In genomic region chr2:107572890-107573289, GRCh38 we compare ENCODE assay signal across 8 cellular contexts.
DNase-seq lines count a peak whose midpoint lies in the region; ATAC-seq, FAIRE-seq and TF ChIP-seq lines count a peak whose summit lies in the region.
"Not testable (repeated sequence)": the region's sequence is repeated elsewhere in the genome, so short reads cannot be mapped to it uniquely, and the experiment has no call there.

No MANE protein-coding gene starts in this region.

- POLR2A ChIA-PET in IMR-90 (lab: Charles Lee; ENCODE audit: unreplicated experiment) = not testable (repeated sequence)

- DNase-seq in A172 (ENCODE audit: low spot score) = peak; percentile 48
- peak; percentile 8 for DNase-seq in Daoy (ENCODE audit: low read depth)
- not testable (repeated sequence) for DNase-seq in IMR-90; bronchial epithelial cell (ENCODE audit: low read depth); hepatocyte (ENCODE audit: low spot score)
- peak; percentile 27 for DNase-seq in WERI-Rb-1
- peak; percentile 13 for DNase-seq in neural progenitor cell (ENCODE audit: low spot score)

- H3K23ac ChIP-seq in IMR-90 (ENCODE audit: low read depth, low read length) = not testable (repeated sequence)

- no CpG with 5 or more reads among the region's 13 CpGs for WGBS in IMR-90 (ENCODE audit: extremely low coverage in 2 of 2, insufficient read length in 1 of 2), 2 experiments
- 82% methylated on average over 11 of the region's 13 CpGs for WGBS in hepatocyte (ENCODE audit: low lambda C conversion rate, missing lambda C conversion rate)

- H4K91ac ChIP-seq in IMR-90 (ENCODE audit: insufficient read depth, low read depth, low read length) = not testable (repeated sequence)

- not testable (repeated sequence) for H3K4me2 ChIP-seq in IMR-90 (ENCODE audit: low read depth, low read length); OCI-LY3 (ENCODE audit: low read length); hepatocyte; neural progenitor cell

- dilution Hi-C loops in IMR-90 (cut with HindIII; ENCODE audit: low sequenced_read_pairs, unreplicated experiment) = not testable (repeated sequence)

- H3K4me1 Mint-ChIP-seq in neural progenitor cell = peaks cover 43% of the 10 kb centered on the region

- not testable (repeated sequence) for H2BK15ac ChIP-seq in IMR-90 (ENCODE audit: low read depth, low read length)

- H3K27ac Mint-ChIP-seq in neural progenitor cell = not testable (repeated sequence)

- H3K27me3 ChIP-seq in IMR-90 (ENCODE audit: control insufficient read depth, insufficient read depth, low read length); OCI-LY3 (ENCODE audit: low read depth, low read length); bronchial epithelial cell (ENCODE audit: control insufficient read depth, insufficient read depth, low read length); hepatocyte; neural progenitor cell: not testable (repeated sequence)
- H3K27me3 ChIP-seq in WERI-Rb-1 (ENCODE audit: insufficient read depth, low read depth, severe bottlenecking) = peaks cover 56% of the 10 kb centered on the region

- peak; percentile 35 for TF ChIP-seq RAD21 in IMR-90 (IDR thresholded peaks at IDR 0.05; ENCODE audit: low read length)

- not testable (repeated sequence) for H3K79me1 ChIP-seq in IMR-90 (ENCODE audit: low read depth in 1 of 2, low read length in 2 of 2)

- not testable (repeated sequence) for H4K8ac ChIP-seq in IMR-90 (ENCODE audit: low read depth in 2 of 2, low read length in 2 of 2)

- not testable (repeated sequence) for H2BK120ac ChIP-seq in IMR-90 (ENCODE audit: low read depth, low read length)

- H3K18ac ChIP-seq in IMR-90 (ENCODE audit: low read depth, low read length) = not testable (repeated sequence)

- not testable (repeated sequence) for H2BK5ac ChIP-seq in IMR-90 (ENCODE audit: low read depth, low read length, poor library complexity, severe bottlenecking)

- H2BK20ac ChIP-seq in IMR-90 (ENCODE audit: low read depth, low read length) = not testable (repeated sequence)

- not testable (repeated sequence) for H4K20me1 ChIP-seq in IMR-90 (ENCODE audit: insufficient read depth, low read length); OCI-LY3 (ENCODE audit: insufficient read depth, low read length); hepatocyte (ENCODE audit: insufficient read depth, poor library complexity, severe bottlenecking); neural progenitor cell (ENCODE audit: low read depth)

- not testable (repeated sequence) for H2AK5ac ChIP-seq in IMR-90 (ENCODE audit: low read depth, low read length)

- not testable (repeated sequence) for H3K79me2 ChIP-seq in OCI-LY3 (ENCODE audit: low read length); hepatocyte; neural progenitor cell (ENCODE audit: low read depth)

- not testable (repeated sequence) for H3K27me3 Mint-ChIP-seq in neural progenitor cell (ENCODE audit: insufficient read depth, low read depth)

- not testable (repeated sequence) for ATAC-seq in IMR-90 (ENCODE audit: low read depth)

- intact Hi-C loops in IMR-90 (cut with micrococcal nuclease) = not testable (repeated sequence)

- H3K4me1 ChIP-seq in IMR-90 (ENCODE audit: control insufficient read depth, insufficient read depth, low read length); OCI-LY3 (ENCODE audit: low read length); hepatocyte (ENCODE audit: insufficient read depth): not testable (repeated sequence)
- H3K4me1 ChIP-seq in neural progenitor cell = peaks cover 20% of the 10 kb centered on the region

- not testable (repeated sequence) for H3K9ac ChIP-seq in IMR-90 (ENCODE audit: low read depth, low read length); OCI-LY3 (ENCODE audit: low read length); neural progenitor cell

- not testable (repeated sequence) for TF ChIP-seq POLR2A in IMR-90 (IDR thresholded peaks at IDR 0.05; ENCODE audit: low read depth, low read length)

- H3K9me3 Mint-ChIP-seq in neural progenitor cell = not testable (repeated sequence)

- in situ Hi-C loops in IMR-90 (cut with MboI; ENCODE audit: low sequenced_read_pairs) = not testable (repeated sequence)

- CTCF ChIA-PET in IMR-90 (lab: Yijun Ruan, JAX) = not testable (repeated sequence)

- H3K9me3 ChIP-seq in IMR-90 (ENCODE audit: control insufficient read depth, insufficient read depth, low read length); OCI-LY3 (ENCODE audit: insufficient read depth, low read length); WERI-Rb-1 (ENCODE audit: severe bottlenecking); hepatocyte (ENCODE audit: low read depth); neural progenitor cell (ENCODE audit: low read depth): not testable (repeated sequence)

- not testable (repeated sequence) for H2AFZ ChIP-seq in IMR-90 (replicated peaks; ENCODE audit: low read length, poor library complexity); OCI-LY3 (ENCODE audit: low read depth, low read length); hepatocyte; neural progenitor cell (replicated peaks)

- not testable (repeated sequence) for BruUV-seq in IMR-90 (replicated peaks; lab: Mats Ljungman, UMichigan)

- H3K4me3 Mint-ChIP-seq in neural progenitor cell = not testable (repeated sequence)

- H3K9me2 ChIP-seq in hepatocyte (replicated peaks; ENCODE audit: insufficient read depth) = not testable (repeated sequence)

- H3K14ac ChIP-seq in IMR-90 (replicated peaks; ENCODE audit: low read depth, low read length) = not testable (repeated sequence)

- H4K5ac ChIP-seq in IMR-90 (ENCODE audit: low read depth, low read length) = not testable (repeated sequence)

- H3K27ac ChIP-seq in IMR-90 (ENCODE audit: insufficient read depth, low read length); OCI-LY3 (ENCODE audit: low read length); WERI-Rb-1; hepatocyte; neural progenitor cell: not testable (repeated sequence)

- not testable (repeated sequence) for H3K4ac ChIP-seq in IMR-90 (ENCODE audit: low read depth, low read length)

- H3K9me1 ChIP-seq in IMR-90 (ENCODE audit: insufficient read depth, low read length) = not testable (repeated sequence)

- H3K4me3 ChIP-seq in IMR-90 (ENCODE audit: insufficient read depth, low read depth, low read length); OCI-LY3 (ENCODE audit: low read length); WERI-Rb-1 (ENCODE audit: low read depth, low read length); bronchial epithelial cell (ENCODE audit: low read depth, low read length); hepatocyte; neural progenitor cell: not testable (repeated sequence)

- not testable (repeated sequence) for H3K36me3 Mint-ChIP-seq in neural progenitor cell

- TF ChIP-seq CTCF in IMR-90 (conservative IDR thresholded peaks at IDR 0.05; ENCODE audit: low read depth, low read length) (peak; percentile 22; the same call in 1 of the 2 replicates), OCI-LY3 (IDR thresholded peaks at IDR 0.05; ENCODE audit: low read depth, low read length) (0 out of 2 replicates have a peak, but pooled peaks have one; percentile 16), WERI-Rb-1 (IDR thresholded peaks at IDR 0.05; ENCODE audit: low read depth, low read length) (peak; percentile 38), bronchial epithelial cell (IDR thresholded peaks at IDR 0.05; ENCODE audit: insufficient read depth, low read length, severe bottlenecking) (peak; percentile 12), hepatocyte (IDR thresholded peaks at IDR 0.05; ENCODE audit: poor library complexity) (peak; percentile 21), neural progenitor cell (IDR thresholded peaks at IDR 0.05) (peak; percentile 34)

- not testable (repeated sequence) for H3F3A ChIP-seq in neural progenitor cell (ENCODE audit: low read depth)

- FAIRE-seq in bronchial epithelial cell (lab: Jason Lieb, UNC) = not testable (repeated sequence)

- H2AK9ac ChIP-seq in IMR-90 (replicated peaks; ENCODE audit: low read depth, low read length, poor library complexity) = not testable (repeated sequence)

- not testable (repeated sequence) for H3K56ac ChIP-seq in IMR-90 (ENCODE audit: extremely low read depth, insufficient read depth, low read length)

- not testable (repeated sequence) for H3K36me3 ChIP-seq in IMR-90 (ENCODE audit: control insufficient read depth, insufficient read depth, low read length); OCI-LY3 (replicated peaks; ENCODE audit: low read depth, low read length); WERI-Rb-1; bronchial epithelial cell (ENCODE audit: control insufficient read depth, insufficient read depth, low read length); hepatocyte (replicated peaks; ENCODE audit: insufficient read depth, low read depth); neural progenitor cell

TF ChIP-seq in IMR-90, 13 proteins besides CTCF, POLR2A, EP300 and RAD21:
- peak; percentile 36; the same call in 1 of the 2 replicates for TF ChIP-seq SMC3 (IDR thresholded peaks at IDR 0.05; ENCODE audit: low read depth, low read length)
